Comparison of ENCODE assay signal across 1 cellular context in genomic region chr19:12166596-12166995, GRCh38.
TF ChIP-seq lines count a peak whose summit lies in the region.

No MANE protein-coding gene starts in this region.

TF ChIP-seq in HepG2, 621 proteins besides CTCF, POLR2A, EP300 and RAD21:
- TF ChIP-seq HNRNPUL1 (IDR thresholded peaks at IDR 0.05; ENCODE audit: low read depth, low read length) (no peak), SMAD3 (CRISPR knock-in tag; IDR thresholded peaks at IDR 0.05) (no peak), TBL1XR1 (IDR thresholded peaks at IDR 0.05; ENCODE audit: borderline replicate concordance, low read length, partially characterized antibody) (no peak), ZEB1 (IDR thresholded peaks at IDR 0.05; ENCODE audit: insufficient replicate concordance, low read depth) (no peak), ZFP37 (CRISPR knock-in tag; IDR thresholded peaks at IDR 0.05; ENCODE audit: borderline replicate concordance) (no peak), ZNF451 (CRISPR knock-in tag; IDR thresholded peaks at IDR 0.05) (no peak), GTF2F1 (IDR thresholded peaks at IDR 0.05; ENCODE audit: low read length) (no peak), JUND (CRISPR knock-in tag; IDR thresholded peaks at IDR 0.05) (no peak), NFRKB (IDR thresholded peaks at IDR 0.05) (no peak), ZNF142 (CRISPR knock-in tag; IDR thresholded peaks at IDR 0.05) (no peak), CBFB (CRISPR knock-in tag; IDR thresholded peaks at IDR 0.05) (no peak), THAP11 (CRISPR knock-in tag; IDR thresholded peaks at IDR 0.05) (no peak), ZNF607 (CRISPR knock-in tag; IDR thresholded peaks at IDR 0.05; ENCODE audit: borderline replicate concordance) (no peak), ZNF260 (CRISPR knock-in tag; IDR thresholded peaks at IDR 0.05; ENCODE audit: borderline replicate concordance, low read depth) (no peak), HES4 (CRISPR knock-in tag; IDR thresholded peaks at IDR 0.05; ENCODE audit: borderline replicate concordance) (no peak)
- TF ChIP-seq, protein P1, sequence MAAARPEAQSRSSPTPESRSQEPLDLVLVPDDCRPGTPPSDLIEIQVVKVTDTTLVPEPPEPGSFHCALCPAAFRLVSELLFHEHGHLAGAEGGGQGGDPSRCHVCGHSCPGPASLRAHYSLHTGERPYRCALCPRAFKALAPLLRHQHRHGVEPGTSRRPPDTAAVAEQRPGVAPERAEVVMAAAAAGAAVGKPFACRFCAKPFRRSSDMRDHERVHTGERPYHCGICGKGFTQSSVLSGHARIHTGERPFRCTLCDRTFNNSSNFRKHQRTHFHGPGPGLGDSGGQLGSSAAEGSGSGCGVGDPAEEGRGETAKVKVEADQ (CRISPR knock-in tag; IDR thresholded peaks at IDR 0.05; ENCODE audit: borderline replicate concordance): no peak
